ENCODE assay signal across 9 cellular contexts in genomic region chr2:169694894-169695260, GRCh38. TPM values are rescaled to one million over a fixed set of nuclear protein-coding genes. Genes with fewer than 3 reads are reported as not detected.
A peak's percentile ranks its signal among the peaks of the same experiment; 100 is the strongest.
DNase-seq lines count a peak whose midpoint lies in the region; ATAC-seq and TF ChIP-seq lines count a peak whose summit lies in the region.
"Had no signal": no experiment of that assay in that cellular context is flagged by ENCODE, and none has a peak within 500 bp of the region (broad histone marks: within the 10 kb centered on the region; RNA-seq: fewer than 3 reads in every experiment).

No MANE protein-coding gene starts in this region.

- H3K36me3 ChIP-seq in SJCRH30, result 0 out of 2 replicates have a peak, but pooled peaks cover 2% of the 10 kb centered on the region

- H3K27me3 ChIP-seq in SJCRH30, result no peaks in the 10 kb centered on the region

- H3K9me3 ChIP-seq in SJCRH30 (replicated peaks), result no peaks in the 10 kb centered on the region

- peak overlapping the region; percentile 67 for H3K27ac ChIP-seq in SJCRH30

- TF ChIP-seq CTCF in GM12864 (IDR thresholded peaks at IDR 0.05; ENCODE audit: low read depth, low read length, missing control alignments), result no peak
- no peak for TF ChIP-seq CTCF in fibroblast of mammary gland (conservative IDR thresholded peaks at IDR 0.05; ENCODE audit: control insufficient read depth, insufficient read depth, low read depth, low read length)
- no peak for TF ChIP-seq CTCF in retinal pigment epithelial cell (conservative IDR thresholded peaks at IDR 0.05; ENCODE audit: low read depth, low read length)

- H3K4me1 ChIP-seq in SJCRH30, result no peaks in the 10 kb centered on the region; the same call in 1 of the 2 replicates

- ATAC-seq in GM21390 (IDR thresholded peaks at IDR 0.05; ENCODE audit: unreplicated experiment) (no peak), GM18517 (IDR thresholded peaks at IDR 0.05; ENCODE audit: unreplicated experiment) (no peak)

- DNase-seq in GM12864 (ENCODE audit: low read depth) (no peak), SJCRH30 (no peak), fibroblast of mammary gland (ENCODE audit: low read depth) (no peak), retinal pigment epithelial cell (ENCODE audit: low read depth) (no peak), NCI-H2107 treated with DMSO at 0.1 percent for 48 hours (lab: John Stamatoyannopoulos, UW; ENCODE audit: unreplicated experiment) (no peak), cerebellum (ENCODE audit: low spot score) (no peak)

- H3K4me3 ChIP-seq in GM12864 (ENCODE audit: low read depth, low read length), result peak overlapping the region; percentile 75
- peak overlapping the region; percentile 86 for H3K4me3 ChIP-seq in SJCRH30
- H3K4me3 ChIP-seq in fibroblast of mammary gland (ENCODE audit: control insufficient read depth, low read depth, low read length), result peak overlapping the region; percentile 76
- peak overlapping the region; percentile 89 for H3K4me3 ChIP-seq in retinal pigment epithelial cell (ENCODE audit: low read length)

RNA-seq across cellular contexts. Expression of gene PHOSPHO2, which starts 0.6 kb away (rescaled TPM):
- 4.7 and 4.9 TPM in 2 replicates for total RNA-seq in SJCRH30 (2014; rRNA removed; shearing (Covaris generic))
- total RNA-seq in cerebellum, result 19.7 TPM

RNA-seq across cellular contexts. Expression of gene CFAP210, which starts 0.7 kb away (rescaled TPM):
- not detected in 2 replicates for total RNA-seq in SJCRH30 (2014; rRNA removed; shearing (Covaris generic))
- 1.5 TPM for total RNA-seq in cerebellum
- total RNA-seq: dermis microvascular lymphatic vessel endothelial cell had no signal

RNA-seq across cellular contexts. Expression of gene KLHL23, which starts 38.8 kb away (rescaled TPM):
- 51.1 and 52.3 TPM in 2 replicates for total RNA-seq in SJCRH30 (2014; rRNA removed; shearing (Covaris generic))
- total RNA-seq in cerebellum, result 108 TPM
